In genomic region chr3:196141866-196142673, GRCh38 we compare ENCODE assay signal across 14 cellular contexts.
DNase-seq lines count a peak whose midpoint lies in the region; TF ChIP-seq lines count a peak whose summit lies in the region.
"Had no signal": no experiment of that assay in that cellular context is flagged by ENCODE, and none has a peak within 500 bp of the region (broad histone marks: within the 10 kb centered on the region; RNA-seq: fewer than 3 reads in every experiment).

No MANE protein-coding gene starts in this region.

- no peak overlapping the region for H3K4me3 ChIP-seq in smooth muscle cell

- H3K79me2 ChIP-seq in smooth muscle cell (ENCODE audit: low read depth), result no peaks in the 10 kb centered on the region

- no peak overlapping the region for H2AFZ ChIP-seq in smooth muscle cell (ENCODE audit: low read depth)

- 75% methylated on average over 14 of the region's 14 CpGs for WGBS in smooth muscle cell (ENCODE audit: low lambda C conversion rate)

- TF ChIP-seq CTCF in GM13976 (IDR thresholded peaks at IDR 0.05; ENCODE audit: borderline replicate concordance, control extremely low read depth, extremely low read depth, insufficient read depth, missing control alignments) (no peak), smooth muscle cell (IDR thresholded peaks at IDR 0.05; ENCODE audit: borderline replicate concordance, insufficient read depth, poor library complexity, severe bottlenecking) (no peak)

- H3K9me3 ChIP-seq in smooth muscle cell (replicated peaks; ENCODE audit: low read depth), result no peaks in the 10 kb centered on the region

- peak; percentile 47 for DNase-seq in GM13976 (ENCODE audit: low spot score)
- peak; percentile 66 for DNase-seq in RPMI8226
- DNase-seq in islet precursor cell, result peak; percentile 65
- no peak for DNase-seq in smooth muscle cell (lab: John Stamatoyannopoulos, UW; ENCODE audit: unreplicated experiment)
- DNase-seq in GM19238 (ENCODE audit: insufficient read length, low spot score), result no peak
- DNase-seq in NCI-H345 treated with DMSO at 0.1 percent for 48 hours (lab: John Stamatoyannopoulos, UW; ENCODE audit: unreplicated experiment), result no peak
- no peak for DNase-seq in globus pallidus (ENCODE audit: low spot score)
- DNase-seq in kidney glomerular epithelial cell (lab: John Stamatoyannopoulos, UW), result no peak
- DNase-seq: activated CD4-positive, alpha-beta T cell treated with anti-CD3 and anti-CD28 coated beads, Interleukin-2, amount 50 U/mL, for 48 hours; hippocampal formation; NCI-H1694; stimulated activated CD4-positive, alpha-beta T cell treated with anti-CD3 and anti-CD28 coated beads, Interleukin-2, amount 100 ng/mL, for 48 hours; stimulated activated naive CD4-positive, alpha-beta T cell treated with Interleukin-2 at 50 U/mL for 16 hours; T-helper 17 cell had no signal

- no peaks in the 10 kb centered on the region for H3K36me3 ChIP-seq in smooth muscle cell (ENCODE audit: low read depth)

- no peaks in the 10 kb centered on the region for H3K27me3 ChIP-seq in smooth muscle cell (ENCODE audit: low read depth)

- no peaks in the 10 kb centered on the region for H3K4me1 ChIP-seq in smooth muscle cell (ENCODE audit: low read depth)

- H3K9ac ChIP-seq in smooth muscle cell (ENCODE audit: low read depth), result no peak overlapping the region

- in situ Hi-C loops in GM13976 (cut with MboI; ENCODE audit: low sequenced_read_pairs, unreplicated experiment), result no loop called here

- H3K27ac ChIP-seq in smooth muscle cell (ENCODE audit: low read depth), result peak overlapping the region; percentile 1

- no peaks in the 10 kb centered on the region for H4K20me1 ChIP-seq in smooth muscle cell (ENCODE audit: low read depth)

- H3F3A ChIP-seq in smooth muscle cell (ENCODE audit: low read depth), result peaks cover 11% of the 10 kb centered on the region

- peak overlapping the region; percentile 24 for H3K4me2 ChIP-seq in smooth muscle cell

Comparison
In these comparisons a context has a peak if more than half of its experiments do, and no peak if none do; other contexts are left out.
1. DNase-seq: peak in GM13976 (single experiment), RPMI8226 (single experiment) and islet precursor cell (single experiment); none in smooth muscle cell (single experiment), GM19238 (single experiment), NCI-H345 treated with DMSO at 0.1 percent for 48 hours (single experiment), globus pallidus (single experiment) and kidney glomerular epithelial cell (single experiment).